9 cellular contexts compared by ENCODE assay signal in genomic region chr20:63696628-63697356, GRCh38. TPM values are rescaled to one million over a fixed set of nuclear protein-coding genes. Genes with fewer than 3 reads are reported as not detected.
DNase-seq lines count a peak whose midpoint lies in the region; TF ChIP-seq lines count a peak whose summit lies in the region.
"Had no signal": no experiment of that assay in that cellular context is flagged by ENCODE, and none has a peak within 500 bp of the region (broad histone marks: within the 10 kb centered on the region; RNA-seq: fewer than 3 reads in every experiment).

TSS of gene TNFRSF6B (plus strand) at chr20:63696652. CDS start at chr20:63696768, 116 bp downstream.

- WGBS in esophagus muscularis mucosa = 17% methylated on average over 1 of the region's 52 CpGs

- peaks cover 0 to 2% of the 10 kb centered on the region in 2 donors for H3K36me3 Mint-ChIP-seq in CD4-positive, alpha-beta memory T cell
- H3K36me3 Mint-ChIP-seq in osteocyte (ENCODE audit: unreplicated experiment) = no peaks in the 10 kb centered on the region

- H3K4me3 Mint-ChIP-seq in CD4-positive, alpha-beta memory T cell = peak within 1 kb of the TSS in 3 of 8 donors; percentile 31 to 67 (median 65)
- H3K4me3 Mint-ChIP-seq in osteocyte (ENCODE audit: unreplicated experiment) = no peak within 1 kb of the TSS

- H3K9me3 ChIP-seq in CD4-positive, alpha-beta memory T cell (ENCODE audit: control insufficient read depth in 1 of 2, low read length in 2 of 2) = no peaks in the 10 kb centered on the region
- no peaks in the 10 kb centered on the region for H3K9me3 ChIP-seq in esophagus muscularis mucosa

- POLR2A ChIA-PET in CD4-positive, alpha-beta memory T cell (lab: Charles Lee; ENCODE audit: partially characterized antibody) = interaction anchor here (0.8 to 3.6 kb wide), 9 partner anchors 8 to 283 kb away, joined by 3 to 26 read pairs (median 3); partner anchors contain the start of genes ARFRP1, LIME1, SAMD10 and ZGPAT

- H3K27ac Mint-ChIP-seq in CD4-positive, alpha-beta memory T cell = peak within 1 kb of the TSS in 4 of 7 donors; percentile 41 to 74 (median 50)
- H3K27ac Mint-ChIP-seq in osteocyte (ENCODE audit: unreplicated experiment) = peak within 1 kb of the TSS; percentile 18

- H3K27me3 ChIP-seq in CD4-positive, alpha-beta memory T cell (ENCODE audit: insufficient read depth, low read length) = no peaks in the 10 kb centered on the region
- H3K27me3 ChIP-seq in esophagus muscularis mucosa = no peaks in the 10 kb centered on the region

- H3K9me3 Mint-ChIP-seq in CD4-positive, alpha-beta memory T cell = peaks cover 0 to 3% (median 0%) of the 10 kb centered on the region in 8 donors
- no peaks in the 10 kb centered on the region for H3K9me3 Mint-ChIP-seq in osteocyte (ENCODE audit: unreplicated experiment)

- H3K27me3 Mint-ChIP-seq in CD4-positive, alpha-beta memory T cell = no peaks in the 10 kb centered on the region
- no peaks in the 10 kb centered on the region for H3K27me3 Mint-ChIP-seq in osteocyte (ENCODE audit: unreplicated experiment)

- H3K4me1 Mint-ChIP-seq in CD4-positive, alpha-beta memory T cell = peaks cover 5 to 27% (median 14%) of the 10 kb centered on the region in 4 donors
- peaks cover 35% of the 10 kb centered on the region for H3K4me1 Mint-ChIP-seq in osteocyte (ENCODE audit: unreplicated experiment)

- no peak within 1 kb of the TSS for H3K4me3 ChIP-seq in CD4-positive, alpha-beta memory T cell (ENCODE audit: low read length in 2 of 2)
- H3K4me3 ChIP-seq in esophagus muscularis mucosa = peak within 1 kb of the TSS; percentile 32 to 49 (median 39)

- H3K4me1 ChIP-seq in CD4-positive, alpha-beta memory T cell (ENCODE audit: insufficient read depth, low read length) = peaks cover 47% of the 10 kb centered on the region
- peaks cover 50 to 72% (median 60%) of the 10 kb centered on the region in 4 donors for H3K4me1 ChIP-seq in esophagus muscularis mucosa

- no peak within 1 kb of the TSS for H3K27ac ChIP-seq in CD4-positive, alpha-beta memory T cell (ENCODE audit: low read depth, low read length)
- peak within 1 kb of the TSS; percentile 33 for H3K27ac ChIP-seq in VCaP
- peak within 1 kb of the TSS in 3 of 4 donors; percentile 16 to 43 (median 23) for H3K27ac ChIP-seq in esophagus muscularis mucosa (replicated peaks in 1 of 4)

- no peak for TF ChIP-seq EP300 in esophagus muscularis mucosa (IDR thresholded peaks at IDR 0.05)

- no peak for TF ChIP-seq POLR2A in esophagus muscularis mucosa (IDR thresholded peaks at IDR 0.05; ENCODE audit: low read depth)

- intact Hi-C loops in CD4-positive, alpha-beta memory T cell (cut with micrococcal nuclease) = no loop called here
- intact Hi-C loops in esophagus muscularis mucosa (cut with DNase I) = no loop called here

- CTCF ChIA-PET in CD4-positive, alpha-beta memory T cell (lab: Charles Lee; ENCODE audit: partially characterized antibody) = no interaction called here

- TF ChIP-seq CTCF in VCaP (conservative IDR thresholded peaks at IDR 0.05) (no peak), esophagus muscularis mucosa (IDR thresholded peaks at IDR 0.05) (no peak), osteocyte (IDR thresholded peaks at IDR 0.05) (no peak)

- DNase-seq in CD4-positive, alpha-beta memory T cell = peak in 3 of 5 donors; percentile 19 to 30 (median 19)
- DNase-seq in esophagus muscularis mucosa (ENCODE audit: extremely low spot score) (no peak), osteocyte (ENCODE audit: extremely low spot score, unreplicated experiment) (no peak), GOT3 (lab: John Stamatoyannopoulos, UW) (no peak), AG20443 (ENCODE audit: low spot score) (no peak), NCI-H510A treated with DMSO at 0.1 percent for 48 hours (lab: John Stamatoyannopoulos, UW) (no peak), NCI-H524 (lab: John Stamatoyannopoulos, UW) (no peak)
- DNase-seq: NCI-H526 treated with DMSO at 0.1 percent for 48 hours had no signal

- no peaks in the 10 kb centered on the region for H3K36me3 ChIP-seq in CD4-positive, alpha-beta memory T cell (ENCODE audit: insufficient read depth, low read length)
- H3K36me3 ChIP-seq in esophagus muscularis mucosa = peaks cover 7 to 55% (median 42%) of the 10 kb centered on the region in 4 donors

RNA-seq across cellular contexts. Expression of gene TNFRSF6B, which starts in this region (rescaled TPM):
- total RNA-seq in CD4-positive, alpha-beta memory T cell = not detected
- not detected for polyA plus RNA-seq in CD4-positive, alpha-beta memory T cell
- total RNA-seq in esophagus muscularis mucosa (10 to 100 TPM in 3 of 4 donors, 1 to 10 TPM in 1; 5.0 to 67.8 (median 26.5) TPM), osteocyte (0.84 and 2.3 TPM in 2 replicates)

Comparison
In these comparisons a context has a peak if more than half of its experiments do, and no peak if none do; other contexts are left out.
1. Peak in DNase-seq in CD4-positive, alpha-beta memory T cell; RNA of the gene not detected or under 1 TPM.
2. H3K4me3 ChIP-seq: peak in esophagus muscularis mucosa (4 of 4); none in CD4-positive, alpha-beta memory T cell (0 of 2).